24 cellular contexts compared by ENCODE assay signal in genomic region chr2:109300582-109300981, GRCh38.
DNase-seq lines count a peak whose midpoint lies in the region; ATAC-seq, FAIRE-seq and TF ChIP-seq lines count a peak whose summit lies in the region.
"Had no signal": no experiment of that assay in that cellular context is flagged by ENCODE, and none has a peak within 500 bp of the region (broad histone marks: within the 10 kb centered on the region; RNA-seq: fewer than 3 reads in every experiment).

No MANE protein-coding gene starts in this region.

- DNase-seq in activated naive CD8-positive, alpha-beta T cell treated with anti-CD3 and anti-CD28 coated beads, Interleukin-2, amount 10 ng/mL, durations not matched to agents 7 days and 5 days = no peak
- no peak for DNase-seq in activated naive CD8-positive, alpha-beta T cell treated with anti-CD3 and anti-CD28 coated beads for 36 hours
- DNase-seq in K562 (ENCODE audit: extremely low read depth in 1 of 4, low spot score in 3 of 4) (no peak), upper lobe of left lung (no peak), spleen (no peak), NCI-H226 (no peak)
- DNase-seq: C1 segment of cervical spinal cord; Caco-2; CD4-positive, alpha-beta memory T cell; MM.1S; NCI-H2029; NCI-H2227 treated with DMSO at 0.1 percent for 48 hours; NCI-H510A; NCI-H69; OCI-M1; Peyer's patch; SIG-M5 had no signal

- no peaks in the 10 kb centered on the region for H3K36me3 Mint-ChIP-seq in activated naive CD8-positive, alpha-beta T cell treated with anti-CD3 and anti-CD28 coated beads, Interleukin-2, amount 10 ng/mL, durations not matched to agents 7 days and 5 days
- H3K36me3 Mint-ChIP-seq in activated naive CD8-positive, alpha-beta T cell treated with anti-CD3 and anti-CD28 coated beads for 36 hours = no peaks in the 10 kb centered on the region
- H3K36me3 Mint-ChIP-seq: CD4-positive, alpha-beta memory T cell had no signal

- peaks cover 3% of the 10 kb centered on the region for H3K4me1 Mint-ChIP-seq in activated naive CD8-positive, alpha-beta T cell treated with anti-CD3 and anti-CD28 coated beads, Interleukin-2, amount 10 ng/mL, durations not matched to agents 7 days and 5 days
- peaks cover 3% of the 10 kb centered on the region for H3K4me1 Mint-ChIP-seq in activated naive CD8-positive, alpha-beta T cell treated with anti-CD3 and anti-CD28 coated beads for 36 hours
- H3K4me1 Mint-ChIP-seq: CD4-positive, alpha-beta memory T cell had no signal

- no peak for TF ChIP-seq POLR2A in K562 (conservative IDR thresholded peaks at IDR 0.05)
- no peak for TF ChIP-seq POLR2A in upper lobe of left lung (IDR thresholded peaks at IDR 0.05)
- no peak for TF ChIP-seq POLR2A in spleen (IDR thresholded peaks at IDR 0.05)

- H3K4me3 Mint-ChIP-seq in activated naive CD8-positive, alpha-beta T cell treated with anti-CD3 and anti-CD28 coated beads, Interleukin-2, amount 10 ng/mL, durations not matched to agents 7 days and 5 days = no peak overlapping the region
- no peak overlapping the region for H3K4me3 Mint-ChIP-seq in activated naive CD8-positive, alpha-beta T cell treated with anti-CD3 and anti-CD28 coated beads for 36 hours
- H3K4me3 Mint-ChIP-seq: CD4-positive, alpha-beta memory T cell had no signal

- no peak for TF ChIP-seq EP300 in K562 (IDR thresholded peaks at IDR 0.05; ENCODE audit: low read length)
- no peak for TF ChIP-seq EP300 in upper lobe of left lung (IDR thresholded peaks at IDR 0.05)

- BruUV-seq in K562 (replicated peaks; lab: Mats Ljungman, UMichigan) = no TSS peak

- H3K9ac ChIP-seq in K562 (ENCODE audit: insufficient read depth in 1 of 2, low read depth in 2 of 2, low read length in 2 of 2) = no peak overlapping the region
- H3K9ac ChIP-seq: KMS-11 had no signal

- H3K4me1 ChIP-seq in HEK293 (ENCODE audit: control insufficient read depth, insufficient read depth, low read length) = peaks cover 15% of the 10 kb centered on the region
- no peaks in the 10 kb centered on the region for H3K4me1 ChIP-seq in K562 (replicated peaks in 1 of 2; ENCODE audit: control insufficient read depth in 2 of 2, insufficient read depth in 2 of 2, low read length in 2 of 2)
- peaks cover 9 to 26% (median 13%) of the 10 kb centered on the region in 4 donors for H3K4me1 ChIP-seq in upper lobe of left lung
- H3K4me1 ChIP-seq in spleen = no peaks in the 10 kb centered on the region
- H3K4me1 ChIP-seq: Caco-2, Peyer's patch had no signal

- WGBS in K562 (ENCODE audit: insufficient coverage, low coverage, missing lambda C conversion rate) = 0% methylated on average over 3 of the region's 3 CpGs
- 57 to 65% methylated on average over 3 of the region's 3 CpGs for WGBS in upper lobe of left lung, 2 donors
- 61 to 74% (median 66%) methylated on average over 3 of the region's 3 CpGs for WGBS in spleen, 5 donors

- no peak for FAIRE-seq in K562 (lab: Jason Lieb, UNC)
- FAIRE-seq: A204.1, GM18507, H54, HTR-8/SVneo had no signal

- in situ Hi-C loops in K562 (cut with MboI) = no loop called here

- no peak overlapping the region for H3K27ac Mint-ChIP-seq in activated naive CD8-positive, alpha-beta T cell treated with anti-CD3 and anti-CD28 coated beads, Interleukin-2, amount 10 ng/mL, durations not matched to agents 7 days and 5 days
- H3K27ac Mint-ChIP-seq in activated naive CD8-positive, alpha-beta T cell treated with anti-CD3 and anti-CD28 coated beads for 36 hours = no peak overlapping the region
- H3K27ac Mint-ChIP-seq: CD4-positive, alpha-beta memory T cell had no signal

- POLR2A ChIA-PET in activated naive CD8-positive, alpha-beta T cell treated with anti-CD3 and anti-CD28 coated beads, Interleukin-2, amount 10 ng/mL, durations not matched to agents 7 days and 5 days (lab: Charles Lee) = no interaction called here
- POLR2A ChIA-PET in HEK293 (lab: Yijun Ruan, JAX) (no interaction called here), K562 (lab: Yijun Ruan, JAX) (no interaction called here)

- H3K79me2 ChIP-seq in K562 (ENCODE audit: control insufficient read depth, insufficient read depth, low read length) = no peaks in the 10 kb centered on the region

- no peak for TF ChIP-seq RAD21 in K562 (CRISPR knock-in tag; conservative IDR thresholded peaks at IDR 0.05 in 1 of 2, IDR thresholded peaks at IDR 0.05 in 1 of 2)

- H3K9me1 ChIP-seq in K562 (ENCODE audit: control insufficient read depth, insufficient read depth, low read length) = no peaks in the 10 kb centered on the region

- no peak for TF ChIP-seq CTCF in HEK293 (tag by site-specific recombination; IDR thresholded peaks at IDR 0.05)
- no peak for TF ChIP-seq CTCF in K562 (IDR thresholded peaks at IDR 0.05 in 2 of 3, conservative IDR thresholded peaks at IDR 0.05 in 1 of 3; ENCODE audit: insufficient read depth in 2 of 3, low read depth in 1 of 3, low read length in 3 of 3)
- no peak for TF ChIP-seq CTCF in upper lobe of left lung (IDR thresholded peaks at IDR 0.05)
- no peak for TF ChIP-seq CTCF in spleen (IDR thresholded peaks at IDR 0.05 in 8 of 11, conservative IDR thresholded peaks at IDR 0.05 in 3 of 11)

- intact Hi-C loops in K562 (cut with micrococcal nuclease) = no loop called here
- intact Hi-C loops in spleen (cut with DNase I; ENCODE audit: low total_unique reads) = no loop called here

- H3K27me3 ChIP-seq in K562 (ENCODE audit: control insufficient read depth in 2 of 2, insufficient read depth in 2 of 2, low read length in 2 of 2) (peaks cover 5 to 34% of the 10 kb centered on the region in 2 experiments; a peak in 3 of 5 replicates), upper lobe of left lung (no peaks in the 10 kb centered on the region), spleen (replicated peaks in 1 of 7) (no peaks in the 10 kb centered on the region)
- H3K27me3 ChIP-seq: Peyer's patch had no signal

- no peak overlapping the region for H3K4me3 ChIP-seq in HEK293 (ENCODE audit: low read depth, low read length)
- no peak overlapping the region for H3K4me3 ChIP-seq in K562
- H3K4me3 ChIP-seq in upper lobe of left lung = no peak overlapping the region
- H3K4me3 ChIP-seq in spleen = no peak overlapping the region
- H3K4me3 ChIP-seq: Peyer's patch, SK-N-MC had no signal

- H3K27me3 Mint-ChIP-seq in activated naive CD8-positive, alpha-beta T cell treated with anti-CD3 and anti-CD28 coated beads, Interleukin-2, amount 10 ng/mL, durations not matched to agents 7 days and 5 days = no peaks in the 10 kb centered on the region
- no peaks in the 10 kb centered on the region for H3K27me3 Mint-ChIP-seq in activated naive CD8-positive, alpha-beta T cell treated with anti-CD3 and anti-CD28 coated beads for 36 hours
- H3K27me3 Mint-ChIP-seq: CD4-positive, alpha-beta memory T cell had no signal

- no peaks in the 10 kb centered on the region for H3K9me3 ChIP-seq in HEK293 (ENCODE audit: control insufficient read depth, insufficient read depth, low read depth, low read length)
- no peaks in the 10 kb centered on the region for H3K9me3 ChIP-seq in K562 (replicated peaks; ENCODE audit: control insufficient read depth, insufficient read depth, low read depth, low read length)
- H3K9me3 ChIP-seq in upper lobe of left lung = no peaks in the 10 kb centered on the region
- no peaks in the 10 kb centered on the region for H3K9me3 ChIP-seq in spleen
- H3K9me3 ChIP-seq: Caco-2, Peyer's patch had no signal

- H3K4me2 ChIP-seq in K562 (ENCODE audit: insufficient read depth, low read length) = no peak overlapping the region
- H3K4me2 ChIP-seq: KMS-11 had no signal

- CTCF ChIA-PET in HEK293 (lab: Yijun Ruan, JAX) (no interaction called here), K562 (lab: Yijun Ruan, JAX; ENCODE audit: low intra/inter-chr PET ratio) (no interaction called here)

- peak; percentile 52 for ATAC-seq in activated naive CD8-positive, alpha-beta T cell treated with anti-CD3 and anti-CD28 coated beads, Interleukin-2, amount 10 ng/mL, durations not matched to agents 7 days and 5 days (ENCODE audit: low read depth)
- ATAC-seq in K562 (no peak), upper lobe of left lung (ENCODE audit: low FRiP score in 2 of 2) (no peak)

- H4K20me1 ChIP-seq in K562 (replicated peaks; ENCODE audit: control insufficient read depth, insufficient read depth, low read length) = no peaks in the 10 kb centered on the region

- H2AFZ ChIP-seq in K562 (ENCODE audit: low read depth, low read length) = no peak overlapping the region

- H3K9me3 Mint-ChIP-seq in activated naive CD8-positive, alpha-beta T cell treated with anti-CD3 and anti-CD28 coated beads, Interleukin-2, amount 10 ng/mL, durations not matched to agents 7 days and 5 days = no peaks in the 10 kb centered on the region
- no peaks in the 10 kb centered on the region for H3K9me3 Mint-ChIP-seq in activated naive CD8-positive, alpha-beta T cell treated with anti-CD3 and anti-CD28 coated beads for 36 hours
- H3K9me3 Mint-ChIP-seq: CD4-positive, alpha-beta memory T cell had no signal

- no peaks in the 10 kb centered on the region for H3K36me3 ChIP-seq in HEK293 (ENCODE audit: control insufficient read depth in 2 of 2, insufficient read depth in 1 of 2, low read length in 2 of 2)
- H3K36me3 ChIP-seq in K562 (ENCODE audit: control insufficient read depth, insufficient read depth, low read length) = no peaks in the 10 kb centered on the region
- no peaks in the 10 kb centered on the region for H3K36me3 ChIP-seq in upper lobe of left lung
- no peaks in the 10 kb centered on the region for H3K36me3 ChIP-seq in spleen
- H3K36me3 ChIP-seq: Peyer's patch had no signal

- no peak overlapping the region for H3K27ac ChIP-seq in HEK293 (ENCODE audit: extremely low read depth, low read depth, low read length)
- H3K27ac ChIP-seq in K562 (ENCODE audit: extremely low read depth, low read depth, low read length) = no peak overlapping the region
- H3K27ac ChIP-seq in upper lobe of left lung = peak overlapping the region in 3 of 4 donors; percentile 12 to 57 (median 57)
- no peak overlapping the region for H3K27ac ChIP-seq in spleen
- H3K27ac ChIP-seq: KMS-11, Peyer's patch, SK-N-MC had no signal

TF ChIP-seq in K562, 482 proteins besides CTCF, POLR2A, EP300 and RAD21 (continues in another document):
- TF ChIP-seq, protein P1, sequence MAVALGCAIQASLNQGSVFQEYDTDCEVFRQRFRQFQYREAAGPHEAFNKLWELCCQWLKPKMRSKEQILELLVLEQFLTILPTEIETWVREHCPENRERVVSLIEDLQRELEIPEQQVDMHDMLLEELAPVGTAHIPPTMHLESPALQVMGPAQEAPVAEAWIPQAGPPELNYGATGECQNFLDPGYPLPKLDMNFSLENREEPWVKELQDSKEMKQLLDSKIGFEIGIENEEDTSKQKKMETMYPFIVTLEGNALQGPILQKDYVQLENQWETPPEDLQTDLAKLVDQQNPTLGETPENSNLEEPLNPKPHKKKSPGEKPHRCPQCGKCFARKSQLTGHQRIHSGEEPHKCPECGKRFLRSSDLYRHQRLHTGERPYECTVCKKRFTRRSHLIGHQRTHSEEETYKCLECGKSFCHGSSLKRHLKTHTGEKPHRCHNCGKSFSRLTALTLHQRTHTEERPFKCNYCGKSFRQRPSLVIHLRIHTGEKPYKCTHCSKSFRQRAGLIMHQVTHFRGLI (CRISPR knock-in tag; IDR thresholded peaks at IDR 0.05) = peak; percentile 64; the same call in 1 of the 2 replicates

Comparison
In these comparisons a context has a peak if more than half of its experiments do, and no peak if none do; other contexts are left out.
1. H3K27ac ChIP-seq: peak in upper lobe of left lung (3 of 4); none in HEK293 (single experiment), K562 (single experiment) and spleen (0 of 8).